ENCODE assay signal across 1 cellular context in the genomic region with DNA sequence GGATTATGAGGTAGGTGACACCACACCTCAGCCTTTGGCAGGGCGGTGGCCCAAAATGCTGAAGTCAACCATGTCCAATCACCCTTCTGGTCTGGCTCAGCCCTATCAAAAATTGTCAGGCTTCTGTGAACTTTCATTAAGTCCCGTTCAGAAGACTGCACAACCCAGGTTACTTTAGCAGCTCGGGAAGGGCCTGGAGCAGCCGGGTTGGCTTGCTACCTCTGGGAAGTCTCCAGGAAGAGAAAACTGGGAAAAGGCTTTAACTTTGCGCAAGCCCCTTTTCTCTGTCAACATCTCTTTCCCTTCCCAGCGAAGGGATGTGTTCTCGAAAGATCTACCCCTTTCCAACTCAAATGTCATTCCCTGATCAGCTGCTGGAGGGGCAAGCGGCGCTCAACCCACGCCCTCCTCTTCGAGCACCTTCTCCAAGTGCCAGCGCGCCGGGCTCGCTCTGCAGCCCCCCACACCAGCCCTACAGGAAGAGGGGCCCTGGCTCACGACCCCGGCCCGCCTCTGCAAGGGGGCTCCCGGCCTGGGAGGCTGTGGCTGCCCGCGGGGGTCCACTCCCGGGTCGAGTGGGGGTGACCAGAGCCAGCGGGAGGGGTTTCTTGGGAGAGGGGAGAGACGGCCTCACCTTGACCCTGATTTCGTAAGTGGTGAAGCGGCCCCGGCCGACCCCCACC.
TF ChIP-seq lines count a peak whose summit lies in the region.

No MANE protein-coding gene starts in this region.

TF ChIP-seq in HepG2, 621 proteins besides CTCF, POLR2A, EP300 and RAD21 (continued from another document and continues in another):
- TF ChIP-seq ZBTB7A (CRISPR knock-in tag; IDR thresholded peaks at IDR 0.05) (peak; percentile 43; the same call in 1 of the 2 replicates), MAZ (IDR thresholded peaks at IDR 0.05; ENCODE audit: borderline replicate concordance, low read depth, low read length) (no peak), MAZ (CRISPR knock-in tag; IDR thresholded peaks at IDR 0.05; ENCODE audit: low read depth) (no peak), DR1 (CRISPR knock-in tag; IDR thresholded peaks at IDR 0.05) (no peak), ZFP41 (CRISPR knock-in tag; IDR thresholded peaks at IDR 0.05; ENCODE audit: borderline replicate concordance) (0 out of 2 replicates have a peak, but pooled peaks have one; percentile 60), ZNF713 (CRISPR knock-in tag; IDR thresholded peaks at IDR 0.05) (no peak), NR2F1 (CRISPR knock-in tag; IDR thresholded peaks at IDR 0.05) (peak in 1 of 2 experiments; percentile 50; a peak in 1 of 4 replicates), ZNF782 (CRISPR knock-in tag; IDR thresholded peaks at IDR 0.05; ENCODE audit: borderline replicate concordance) (peak; percentile 61; the same call in 1 of the 2 replicates), ZNF816 (CRISPR knock-in tag; IDR thresholded peaks at IDR 0.05; ENCODE audit: borderline replicate concordance) (0 out of 2 replicates have a peak, but pooled peaks have one; percentile 2), SMYD3 (CRISPR knock-in tag; IDR thresholded peaks at IDR 0.05) (peak; percentile 66; the same call in 1 of the 2 replicates), HIVEP1 (CRISPR knock-in tag; IDR thresholded peaks at IDR 0.05) (peak; percentile 66; the same call in 1 of the 2 replicates), ZNF230 (CRISPR knock-in tag; IDR thresholded peaks at IDR 0.05) (0 out of 2 replicates have a peak, but pooled peaks have one; percentile 65), ZNF20 (CRISPR knock-in tag; IDR thresholded peaks at IDR 0.05) (peak; percentile 44; the same call in 1 of the 2 replicates), ZNF777 (CRISPR knock-in tag; IDR thresholded peaks at IDR 0.05) (0 out of 2 replicates have a peak, but pooled peaks have one; percentile 2), RARA (CRISPR knock-in tag; IDR thresholded peaks at IDR 0.05) (peak; percentile 75), ZNF75D (CRISPR knock-in tag; IDR thresholded peaks at IDR 0.05; ENCODE audit: borderline replicate concordance) (0 out of 2 replicates have a peak, but pooled peaks have one; percentile 39), LCORL (IDR thresholded peaks at IDR 0.05) (no peak), LCORL (CRISPR knock-in tag; IDR thresholded peaks at IDR 0.05) (peak; percentile 14; the same call in 1 of the 2 replicates), TGIF2 (CRISPR knock-in tag; IDR thresholded peaks at IDR 0.05) (peak; percentile 86; the same call in 1 of the 2 replicates), ZNF891 (CRISPR knock-in tag; IDR thresholded peaks at IDR 0.05) (0 out of 2 replicates have a peak, but pooled peaks have one; percentile 6), PITX1 (CRISPR knock-in tag; IDR thresholded peaks at IDR 0.05) (peak; percentile 40; the same call in 1 of the 2 replicates), SNAI1 (CRISPR knock-in tag; IDR thresholded peaks at IDR 0.05; ENCODE audit: borderline replicate concordance) (0 out of 2 replicates have a peak, but pooled peaks have one; percentile 26), ZNF558 (CRISPR knock-in tag; IDR thresholded peaks at IDR 0.05; ENCODE audit: borderline replicate concordance) (peak; percentile 10; the same call in 1 of the 2 replicates), REPIN1 (CRISPR knock-in tag; IDR thresholded peaks at IDR 0.05; ENCODE audit: borderline replicate concordance, low read depth) (0 out of 2 replicates have a peak, but pooled peaks have one; percentile 15), CAMTA2 (CRISPR knock-in tag; IDR thresholded peaks at IDR 0.05; ENCODE audit: borderline replicate concordance) (0 out of 2 replicates have a peak, but pooled peaks have one; percentile 33), NFIB (CRISPR knock-in tag; IDR thresholded peaks at IDR 0.05; ENCODE audit: borderline replicate concordance) (no peak), ZMYM4 (CRISPR knock-in tag; IDR thresholded peaks at IDR 0.05) (no peak), SAFB2 (CRISPR knock-in tag; IDR thresholded peaks at IDR 0.05; ENCODE audit: borderline replicate concordance, low read depth) (0 out of 2 replicates have a peak, but pooled peaks have one; percentile 8), ZNF30 (CRISPR knock-in tag; IDR thresholded peaks at IDR 0.05) (no peak), ZNF747 (CRISPR knock-in tag; IDR thresholded peaks at IDR 0.05; ENCODE audit: borderline replicate concordance) (peak; percentile 64; the same call in 1 of the 2 replicates), SAP130 (CRISPR knock-in tag; IDR thresholded peaks at IDR 0.05; ENCODE audit: low read depth) (peak; percentile 47), CREB1 (IDR thresholded peaks at IDR 0.05) (no peak), CREB1 (CRISPR knock-in tag; IDR thresholded peaks at IDR 0.05) (0 out of 2 replicates have a peak, but pooled peaks have one; percentile 33), ZNF44 (CRISPR knock-in tag; IDR thresholded peaks at IDR 0.05) (0 out of 2 replicates have a peak, but pooled peaks have one; percentile 66)
- TF ChIP-seq, protein P1, sequence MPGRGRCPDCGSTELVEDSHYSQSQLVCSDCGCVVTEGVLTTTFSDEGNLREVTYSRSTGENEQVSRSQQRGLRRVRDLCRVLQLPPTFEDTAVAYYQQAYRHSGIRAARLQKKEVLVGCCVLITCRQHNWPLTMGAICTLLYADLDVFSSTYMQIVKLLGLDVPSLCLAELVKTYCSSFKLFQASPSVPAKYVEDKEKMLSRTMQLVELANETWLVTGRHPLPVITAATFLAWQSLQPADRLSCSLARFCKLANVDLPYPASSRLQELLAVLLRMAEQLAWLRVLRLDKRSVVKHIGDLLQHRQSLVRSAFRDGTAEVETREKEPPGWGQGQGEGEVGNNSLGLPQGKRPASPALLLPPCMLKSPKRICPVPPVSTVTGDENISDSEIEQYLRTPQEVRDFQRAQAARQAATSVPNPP (CRISPR knock-in tag; IDR thresholded peaks at IDR 0.05): 0 out of 2 replicates have a peak, but pooled peaks have one; percentile 44
- TF ChIP-seq, protein P2, sequence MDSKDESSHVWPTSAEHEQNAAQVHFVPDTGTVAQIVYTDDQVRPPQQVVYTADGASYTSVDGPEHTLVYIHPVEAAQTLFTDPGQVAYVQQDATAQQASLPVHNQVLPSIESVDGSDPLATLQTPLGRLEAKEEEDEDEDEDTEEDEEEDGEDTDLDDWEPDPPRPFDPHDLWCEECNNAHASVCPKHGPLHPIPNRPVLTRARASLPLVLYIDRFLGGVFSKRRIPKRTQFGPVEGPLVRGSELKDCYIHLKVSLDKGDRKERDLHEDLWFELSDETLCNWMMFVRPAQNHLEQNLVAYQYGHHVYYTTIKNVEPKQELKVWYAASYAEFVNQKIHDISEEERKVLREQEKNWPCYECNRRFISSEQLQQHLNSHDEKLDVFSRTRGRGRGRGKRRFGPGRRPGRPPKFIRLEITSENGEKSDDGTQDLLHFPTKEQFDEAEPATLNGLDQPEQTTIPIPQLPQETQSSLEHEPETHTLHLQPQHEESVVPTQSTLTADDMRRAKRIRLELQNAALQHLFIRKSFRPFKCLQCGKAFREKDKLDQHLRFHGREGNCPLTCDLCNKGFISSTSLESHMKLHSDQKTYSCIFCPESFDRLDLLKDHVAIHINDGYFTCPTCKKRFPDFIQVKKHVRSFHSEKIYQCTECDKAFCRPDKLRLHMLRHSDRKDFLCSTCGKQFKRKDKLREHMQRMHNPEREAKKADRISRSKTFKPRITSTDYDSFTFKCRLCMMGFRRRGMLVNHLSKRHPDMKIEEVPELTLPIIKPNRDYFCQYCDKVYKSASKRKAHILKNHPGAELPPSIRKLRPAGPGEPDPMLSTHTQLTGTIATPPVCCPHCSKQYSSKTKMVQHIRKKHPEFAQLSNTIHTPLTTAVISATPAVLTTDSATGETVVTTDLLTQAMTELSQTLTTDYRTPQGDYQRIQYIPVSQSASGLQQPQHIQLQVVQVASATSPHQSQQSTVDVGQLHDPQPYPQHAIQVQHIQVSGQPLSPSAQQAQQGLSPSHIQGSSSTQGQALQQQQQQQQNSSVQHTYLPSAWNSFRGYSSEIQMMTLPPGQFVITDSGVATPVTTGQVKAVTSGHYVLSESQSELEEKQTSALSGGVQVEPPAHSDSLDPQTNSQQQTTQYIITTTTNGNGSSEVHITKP (CRISPR knock-in tag; IDR thresholded peaks at IDR 0.05; ENCODE audit: low read depth): 0 out of 2 replicates have a peak, but pooled peaks have one; percentile 13
- TF ChIP-seq, protein P3, sequence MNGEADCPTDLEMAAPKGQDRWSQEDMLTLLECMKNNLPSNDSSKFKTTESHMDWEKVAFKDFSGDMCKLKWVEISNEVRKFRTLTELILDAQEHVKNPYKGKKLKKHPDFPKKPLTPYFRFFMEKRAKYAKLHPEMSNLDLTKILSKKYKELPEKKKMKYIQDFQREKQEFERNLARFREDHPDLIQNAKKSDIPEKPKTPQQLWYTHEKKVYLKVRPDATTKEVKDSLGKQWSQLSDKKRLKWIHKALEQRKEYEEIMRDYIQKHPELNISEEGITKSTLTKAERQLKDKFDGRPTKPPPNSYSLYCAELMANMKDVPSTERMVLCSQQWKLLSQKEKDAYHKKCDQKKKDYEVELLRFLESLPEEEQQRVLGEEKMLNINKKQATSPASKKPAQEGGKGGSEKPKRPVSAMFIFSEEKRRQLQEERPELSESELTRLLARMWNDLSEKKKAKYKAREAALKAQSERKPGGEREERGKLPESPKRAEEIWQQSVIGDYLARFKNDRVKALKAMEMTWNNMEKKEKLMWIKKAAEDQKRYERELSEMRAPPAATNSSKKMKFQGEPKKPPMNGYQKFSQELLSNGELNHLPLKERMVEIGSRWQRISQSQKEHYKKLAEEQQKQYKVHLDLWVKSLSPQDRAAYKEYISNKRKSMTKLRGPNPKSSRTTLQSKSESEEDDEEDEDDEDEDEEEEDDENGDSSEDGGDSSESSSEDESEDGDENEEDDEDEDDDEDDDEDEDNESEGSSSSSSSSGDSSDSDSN (CRISPR knock-in tag; IDR thresholded peaks at IDR 0.05): no peak
- TF ChIP-seq, protein P4, sequence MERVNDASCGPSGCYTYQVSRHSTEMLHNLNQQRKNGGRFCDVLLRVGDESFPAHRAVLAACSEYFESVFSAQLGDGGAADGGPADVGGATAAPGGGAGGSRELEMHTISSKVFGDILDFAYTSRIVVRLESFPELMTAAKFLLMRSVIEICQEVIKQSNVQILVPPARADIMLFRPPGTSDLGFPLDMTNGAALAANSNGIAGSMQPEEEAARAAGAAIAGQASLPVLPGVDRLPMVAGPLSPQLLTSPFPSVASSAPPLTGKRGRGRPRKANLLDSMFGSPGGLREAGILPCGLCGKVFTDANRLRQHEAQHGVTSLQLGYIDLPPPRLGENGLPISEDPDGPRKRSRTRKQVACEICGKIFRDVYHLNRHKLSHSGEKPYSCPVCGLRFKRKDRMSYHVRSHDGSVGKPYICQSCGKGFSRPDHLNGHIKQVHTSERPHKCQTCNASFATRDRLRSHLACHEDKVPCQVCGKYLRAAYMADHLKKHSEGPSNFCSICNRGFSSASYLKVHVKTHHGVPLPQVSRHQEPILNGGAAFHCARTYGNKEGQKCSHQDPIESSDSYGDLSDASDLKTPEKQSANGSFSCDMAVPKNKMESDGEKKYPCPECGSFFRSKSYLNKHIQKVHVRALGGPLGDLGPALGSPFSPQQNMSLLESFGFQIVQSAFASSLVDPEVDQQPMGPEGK (CRISPR knock-in tag; IDR thresholded peaks at IDR 0.05): peak; percentile 29; the same call in 1 of the 2 replicates
- TF ChIP-seq, protein P5, sequence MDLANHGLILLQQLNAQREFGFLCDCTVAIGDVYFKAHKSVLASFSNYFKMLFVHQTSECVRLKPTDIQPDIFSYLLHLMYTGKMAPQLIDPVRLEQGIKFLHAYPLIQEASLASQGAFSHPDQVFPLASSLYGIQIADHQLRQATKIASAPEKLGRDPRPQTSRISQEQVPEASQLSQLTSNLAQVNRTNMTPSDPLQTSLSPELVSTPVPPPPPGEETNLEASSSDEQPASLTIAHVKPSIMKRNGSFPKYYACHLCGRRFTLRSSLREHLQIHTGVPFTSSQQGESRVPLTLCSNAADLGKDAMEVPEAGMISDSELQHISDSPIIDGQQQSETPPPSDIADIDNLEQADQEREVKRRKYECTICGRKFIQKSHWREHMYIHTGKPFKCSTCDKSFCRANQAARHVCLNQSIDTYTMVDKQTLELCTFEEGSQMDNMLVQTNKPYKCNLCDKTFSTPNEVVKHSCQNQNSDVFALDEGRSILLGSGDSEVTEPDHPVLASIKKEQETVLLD (CRISPR knock-in tag; IDR thresholded peaks at IDR 0.05; ENCODE audit: low read depth): no peak
- TF ChIP-seq, protein P6, sequence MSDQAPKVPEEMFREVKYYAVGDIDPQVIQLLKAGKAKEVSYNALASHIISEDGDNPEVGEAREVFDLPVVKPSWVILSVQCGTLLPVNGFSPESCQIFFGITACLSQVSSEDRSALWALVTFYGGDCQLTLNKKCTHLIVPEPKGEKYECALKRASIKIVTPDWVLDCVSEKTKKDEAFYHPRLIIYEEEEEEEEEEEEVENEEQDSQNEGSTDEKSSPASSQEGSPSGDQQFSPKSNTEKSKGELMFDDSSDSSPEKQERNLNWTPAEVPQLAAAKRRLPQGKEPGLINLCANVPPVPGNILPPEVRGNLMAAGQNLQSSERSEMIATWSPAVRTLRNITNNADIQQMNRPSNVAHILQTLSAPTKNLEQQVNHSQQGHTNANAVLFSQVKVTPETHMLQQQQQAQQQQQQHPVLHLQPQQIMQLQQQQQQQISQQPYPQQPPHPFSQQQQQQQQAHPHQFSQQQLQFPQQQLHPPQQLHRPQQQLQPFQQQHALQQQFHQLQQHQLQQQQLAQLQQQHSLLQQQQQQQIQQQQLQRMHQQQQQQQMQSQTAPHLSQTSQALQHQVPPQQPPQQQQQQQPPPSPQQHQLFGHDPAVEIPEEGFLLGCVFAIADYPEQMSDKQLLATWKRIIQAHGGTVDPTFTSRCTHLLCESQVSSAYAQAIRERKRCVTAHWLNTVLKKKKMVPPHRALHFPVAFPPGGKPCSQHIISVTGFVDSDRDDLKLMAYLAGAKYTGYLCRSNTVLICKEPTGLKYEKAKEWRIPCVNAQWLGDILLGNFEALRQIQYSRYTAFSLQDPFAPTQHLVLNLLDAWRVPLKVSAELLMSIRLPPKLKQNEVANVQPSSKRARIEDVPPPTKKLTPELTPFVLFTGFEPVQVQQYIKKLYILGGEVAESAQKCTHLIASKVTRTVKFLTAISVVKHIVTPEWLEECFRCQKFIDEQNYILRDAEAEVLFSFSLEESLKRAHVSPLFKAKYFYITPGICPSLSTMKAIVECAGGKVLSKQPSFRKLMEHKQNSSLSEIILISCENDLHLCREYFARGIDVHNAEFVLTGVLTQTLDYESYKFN (CRISPR knock-in tag; conservative IDR thresholded peaks at IDR 0.05): 0 out of 2 replicates have a peak, but pooled peaks have one; percentile 3
- TF ChIP-seq, protein P7, sequence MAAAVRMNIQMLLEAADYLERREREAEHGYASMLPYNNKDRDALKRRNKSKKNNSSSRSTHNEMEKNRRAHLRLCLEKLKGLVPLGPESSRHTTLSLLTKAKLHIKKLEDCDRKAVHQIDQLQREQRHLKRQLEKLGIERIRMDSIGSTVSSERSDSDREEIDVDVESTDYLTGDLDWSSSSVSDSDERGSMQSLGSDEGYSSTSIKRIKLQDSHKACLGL (CRISPR knock-in tag; IDR thresholded peaks at IDR 0.05): 0 out of 2 replicates have a peak, but pooled peaks have one; percentile 26
- TF ChIP-seq, protein P8, sequence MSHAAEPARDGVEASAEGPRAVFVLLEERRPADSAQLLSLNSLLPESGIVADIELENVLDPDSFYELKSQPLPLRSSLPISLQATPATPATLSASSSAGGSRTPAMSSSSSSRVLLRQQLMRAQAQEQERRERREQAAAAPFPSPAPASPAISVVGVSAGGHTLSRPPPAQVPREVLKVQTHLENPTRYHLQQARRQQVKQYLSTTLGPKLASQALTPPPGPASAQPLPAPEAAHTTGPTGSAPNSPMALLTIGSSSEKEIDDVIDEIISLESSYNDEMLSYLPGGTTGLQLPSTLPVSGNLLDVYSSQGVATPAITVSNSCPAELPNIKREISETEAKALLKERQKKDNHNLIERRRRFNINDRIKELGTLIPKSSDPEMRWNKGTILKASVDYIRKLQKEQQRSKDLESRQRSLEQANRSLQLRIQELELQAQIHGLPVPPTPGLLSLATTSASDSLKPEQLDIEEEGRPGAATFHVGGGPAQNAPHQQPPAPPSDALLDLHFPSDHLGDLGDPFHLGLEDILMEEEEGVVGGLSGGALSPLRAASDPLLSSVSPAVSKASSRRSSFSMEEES (CRISPR knock-in tag; IDR thresholded peaks at IDR 0.05): 0 out of 2 replicates have a peak, but pooled peaks have one; percentile 18
